ENCODE assay signal across 8 cellular contexts in genomic region chr6:17599885-17600526, GRCh38. TPM values are rescaled to one million over a fixed set of nuclear protein-coding genes. Genes with fewer than 3 reads are reported as not detected.
A peak's percentile ranks its signal among the peaks of the same experiment; 100 is the strongest.
DNase-seq lines count a peak whose midpoint lies in the region; ATAC-seq and TF ChIP-seq lines count a peak whose summit lies in the region.

FAM8A1 (plus strand) TSS chr6:17600302; CDS start chr6:17600410, 108 bp downstream.

- H3K27ac Mint-ChIP-seq in endothelial cell (ENCODE audit: unreplicated experiment) (peak within 1 kb of the TSS; percentile 78), mesothelial cell of epicardium (peak within 1 kb of the TSS; percentile 89)

- peak; percentile 21 for TF ChIP-seq CTCF in endothelial cell (IDR thresholded peaks at IDR 0.05; ENCODE audit: unreplicated experiment)
- peak; percentile 20 for TF ChIP-seq CTCF in mesothelial cell of epicardium (IDR thresholded peaks at IDR 0.05; ENCODE audit: unreplicated experiment)

- H3K4me1 Mint-ChIP-seq in endothelial cell (ENCODE audit: unreplicated experiment) (peaks cover 5% of the 10 kb centered on the region), mesothelial cell of epicardium (peaks cover 18% of the 10 kb centered on the region)

- DNase-seq in DMS 273 (lab: John Stamatoyannopoulos, UW; ENCODE audit: unreplicated experiment) (peak; percentile 98), HUDEP-2 (lab: John Stamatoyannopoulos, UW; ENCODE audit: unreplicated experiment in 76 of 76) (peak in 75 of 76 experiments; percentile 63 to 99 (median 95)), NOMO-1 treated with dmso at 0.1 percent for 144 hours (lab: John Stamatoyannopoulos, UW; ENCODE audit: unreplicated experiment) (peak; percentile 57), endothelial cell (ENCODE audit: low spot score) (peak; percentile 93), mesothelial cell of epicardium (ENCODE audit: low spot score in 2 of 2, unreplicated experiment in 2 of 2) (peak; percentile 87 to 91)
- peak; percentile 98 for DNase-seq in activated CD8-positive, alpha-beta memory T cell treated with anti-CD3 and anti-CD28 coated beads, Interleukin-2, amount 50 U/mL, for 48 hours
- peak; percentile 93 for DNase-seq in stimulated activated CD8-positive, alpha-beta memory T cell treated with anti-CD3 and anti-CD28 coated beads, Interleukin-15, amount 100 ng/mL, for 48 hours (ENCODE audit: low read depth in 2 of 2)

- no peaks in the 10 kb centered on the region for H3K9me3 Mint-ChIP-seq in endothelial cell (ENCODE audit: unreplicated experiment)
- H3K9me3 Mint-ChIP-seq in mesothelial cell of epicardium, result peaks cover 7% of the 10 kb centered on the region

- H3K36me3 Mint-ChIP-seq in endothelial cell (ENCODE audit: low read depth, unreplicated experiment), result peaks cover 8% of the 10 kb centered on the region
- H3K36me3 Mint-ChIP-seq in mesothelial cell of epicardium, result peaks cover 8% of the 10 kb centered on the region

- peak; percentile 86 for ATAC-seq in GM21390 (IDR thresholded peaks at IDR 0.05; ENCODE audit: unreplicated experiment)

- peaks cover 8% of the 10 kb centered on the region for H3K27me3 Mint-ChIP-seq in endothelial cell (ENCODE audit: unreplicated experiment)
- H3K27me3 Mint-ChIP-seq in mesothelial cell of epicardium (ENCODE audit: low read depth), result no peaks in the 10 kb centered on the region

- H3K4me3 Mint-ChIP-seq in endothelial cell (ENCODE audit: unreplicated experiment) (peak within 1 kb of the TSS; percentile 93), mesothelial cell of epicardium (peak within 1 kb of the TSS; percentile 79)

RNA-seq across cellular contexts. Expression of gene FAM8A1, which starts in this region (rescaled TPM):
- total RNA-seq in endothelial cell (ENCODE audit: unreplicated experiment) (7.6 TPM), mesothelial cell of epicardium (20.7 to 22.4 TPM (median 21.2 TPM) in 3 replicates)

Comparison
In these comparisons a context has a peak if more than half of its experiments do, and no peak if none do; other contexts are left out.
1. Peak in every context shown above with its lines: DNase-seq and ATAC-seq.